In genomic region chr2:223613017-223613950, GRCh38 we compare ENCODE assay signal across 8 cellular contexts. TPM values are rescaled to one million over a fixed set of nuclear protein-coding genes. Genes with fewer than 3 reads are reported as not detected.
A peak's percentile ranks its signal among the peaks of the same experiment; 100 is the strongest.
DNase-seq lines count a peak whose midpoint lies in the region; ATAC-seq and TF ChIP-seq lines count a peak whose summit lies in the region.

No MANE protein-coding gene starts in this region.

- peaks cover 43% of the 10 kb centered on the region for H3K27me3 ChIP-seq in left ventricle myocardium inferior (ENCODE audit: low read depth)

- H3K9me3 ChIP-seq in left ventricle myocardium inferior (replicated peaks), result no peaks in the 10 kb centered on the region

- peak overlapping the region; percentile 59 for H3K27ac ChIP-seq in left ventricle myocardium inferior (replicated peaks)

- peak overlapping the region; percentile 54 for H3K4me3 ChIP-seq in left ventricle myocardium inferior

- intact Hi-C loops in left ventricle myocardium inferior (cut with micrococcal nuclease) (no loop called here), posterior vena cava (cut with DNase I) (loop anchor here in 1 of 2 donors (10.0 kb wide), 1 partner anchor 628 kb away; no protein-coding TSS in a partner anchor)

- no peaks in the 10 kb centered on the region for H3K36me3 ChIP-seq in left ventricle myocardium inferior

- no peak for ATAC-seq in GM21576 (IDR thresholded peaks at IDR 0.05; ENCODE audit: unreplicated experiment)

- TF ChIP-seq CTCF in left ventricle myocardium inferior (IDR thresholded peaks at IDR 0.05; ENCODE audit: borderline replicate concordance) (no peak), GM20000 (IDR thresholded peaks at IDR 0.05; ENCODE audit: extremely low read depth, missing control alignments) (no peak)

- peaks cover 12% of the 10 kb centered on the region for H3K4me1 ChIP-seq in left ventricle myocardium inferior

- DNase-seq in COLO829 (ENCODE audit: low spot score), result peak; percentile 92
- DNase-seq in NCI-H1105 treated with DMSO at 0.1 percent for 48 hours (lab: John Stamatoyannopoulos, UW), result peak; percentile 76
- DNase-seq in amygdala (lab: John Stamatoyannopoulos, UW), result peak in 52 of 56 donors; percentile 12 to 88 (median 68)
- peak; percentile 70 for DNase-seq in left ventricle myocardium inferior
- DNase-seq in posterior vena cava (ENCODE audit: low spot score), result peak; percentile 94
- no peak for DNase-seq in NK-92 treated with Interleukin-12 subunit alpha and Interleukin-12 subunit beta, amount 100 ng/mL, for 24 hours (lab: John Stamatoyannopoulos, UW)
- DNase-seq in GM20000 (ENCODE audit: low spot score), result no peak

RNA-seq across cellular contexts. Expression of gene SCG2, which starts 11.1 kb away (rescaled TPM):
- total RNA-seq in left ventricle myocardium inferior (0.19 TPM), posterior vena cava (1 to 10 TPM in 1 of 2 donors, under 1 TPM in 1; 0.90 to 5.4 TPM)

Comparison
In these comparisons a context has a peak if more than half of its experiments do, and no peak if none do; other contexts are left out.
1. DNase-seq: peak in COLO829 (single experiment), NCI-H1105 treated with DMSO at 0.1 percent for 48 hours (single experiment), amygdala (52 of 56), left ventricle myocardium inferior (single experiment) and posterior vena cava (single experiment); none in NK-92 treated with Interleukin-12 subunit alpha and Interleukin-12 subunit beta, amount 100 ng/mL, for 24 hours (single experiment) and GM20000 (single experiment).